Comparison of ENCODE assay signal across 3 cellular contexts in the genomic region with DNA sequence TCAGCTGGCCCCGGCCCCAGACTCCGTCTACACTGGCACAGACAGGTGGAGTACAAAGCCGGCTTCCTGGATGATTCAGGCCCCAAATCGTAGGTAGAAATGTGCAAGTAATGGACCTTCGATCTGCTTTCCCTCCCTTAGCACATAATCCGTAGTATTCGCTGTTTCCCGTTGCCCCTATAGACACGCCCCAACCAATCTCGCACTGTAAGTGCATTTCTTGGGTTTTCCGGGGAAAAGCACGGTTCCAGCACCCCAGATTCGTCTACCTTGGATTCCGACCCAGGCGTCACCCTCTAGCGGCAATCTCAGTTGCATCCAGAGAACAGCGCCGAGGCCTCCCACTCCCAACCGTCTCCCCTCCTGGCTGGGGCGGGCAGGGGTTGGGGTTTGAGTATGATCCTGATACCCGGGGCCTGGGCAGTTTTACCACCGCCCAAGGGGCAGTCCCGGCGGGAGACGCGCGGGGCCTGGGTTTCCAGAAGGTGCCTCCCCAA.
TF ChIP-seq lines count a peak whose summit lies in the region.

No MANE protein-coding gene starts in this region.

TF ChIP-seq in A549, 52 proteins besides CTCF, POLR2A, EP300 and RAD21:
- TF ChIP-seq KDM5A (IDR thresholded peaks at IDR 0.05): no peak
- no peak for TF ChIP-seq RARB (CRISPR knock-in tag; IDR thresholded peaks at IDR 0.05)

TF ChIP-seq in H1, 55 proteins besides CTCF, POLR2A, EP300 and RAD21:
- TF ChIP-seq BACH1 (IDR thresholded peaks at IDR 0.05; ENCODE audit: low read length): no peak
- TF ChIP-seq HDAC2 (IDR thresholded peaks at IDR 0.05; ENCODE audit: borderline replicate concordance in 1 of 2, low read depth in 2 of 2, low read length in 2 of 2): no peak
- TF ChIP-seq YY1 (IDR thresholded peaks at IDR 0.05; ENCODE audit: low read depth, low read length): no peak
- TF ChIP-seq GABPA (IDR thresholded peaks at IDR 0.05; ENCODE audit: borderline replicate concordance, insufficient read depth, low read length): 0 out of 2 replicates have a peak, but pooled peaks have one; percentile 6
- TF ChIP-seq SIN3A (conservative IDR thresholded peaks at IDR 0.05 in 1 of 2, IDR thresholded peaks at IDR 0.05 in 1 of 2; ENCODE audit: low read depth in 1 of 2, low read length in 2 of 2): no peak
- TF ChIP-seq RNF2 (IDR thresholded peaks at IDR 0.05; ENCODE audit: borderline replicate concordance, low read depth, low read length, missing control alignments, poor library complexity, severe bottlenecking): peak; percentile 61
- TF ChIP-seq CHD7 (IDR thresholded peaks at IDR 0.05; ENCODE audit: insufficient replicate concordance, low read length): no peak
- TF ChIP-seq ATF2 (IDR thresholded peaks at IDR 0.05; ENCODE audit: low read length): no peak
- TF ChIP-seq GTF2F1 (IDR thresholded peaks at IDR 0.05; ENCODE audit: borderline replicate concordance, low read depth, low read length): no peak

TF ChIP-seq in neural cell, 6 proteins besides CTCF, POLR2A, EP300 and RAD21:
- TF ChIP-seq, protein P1, sequence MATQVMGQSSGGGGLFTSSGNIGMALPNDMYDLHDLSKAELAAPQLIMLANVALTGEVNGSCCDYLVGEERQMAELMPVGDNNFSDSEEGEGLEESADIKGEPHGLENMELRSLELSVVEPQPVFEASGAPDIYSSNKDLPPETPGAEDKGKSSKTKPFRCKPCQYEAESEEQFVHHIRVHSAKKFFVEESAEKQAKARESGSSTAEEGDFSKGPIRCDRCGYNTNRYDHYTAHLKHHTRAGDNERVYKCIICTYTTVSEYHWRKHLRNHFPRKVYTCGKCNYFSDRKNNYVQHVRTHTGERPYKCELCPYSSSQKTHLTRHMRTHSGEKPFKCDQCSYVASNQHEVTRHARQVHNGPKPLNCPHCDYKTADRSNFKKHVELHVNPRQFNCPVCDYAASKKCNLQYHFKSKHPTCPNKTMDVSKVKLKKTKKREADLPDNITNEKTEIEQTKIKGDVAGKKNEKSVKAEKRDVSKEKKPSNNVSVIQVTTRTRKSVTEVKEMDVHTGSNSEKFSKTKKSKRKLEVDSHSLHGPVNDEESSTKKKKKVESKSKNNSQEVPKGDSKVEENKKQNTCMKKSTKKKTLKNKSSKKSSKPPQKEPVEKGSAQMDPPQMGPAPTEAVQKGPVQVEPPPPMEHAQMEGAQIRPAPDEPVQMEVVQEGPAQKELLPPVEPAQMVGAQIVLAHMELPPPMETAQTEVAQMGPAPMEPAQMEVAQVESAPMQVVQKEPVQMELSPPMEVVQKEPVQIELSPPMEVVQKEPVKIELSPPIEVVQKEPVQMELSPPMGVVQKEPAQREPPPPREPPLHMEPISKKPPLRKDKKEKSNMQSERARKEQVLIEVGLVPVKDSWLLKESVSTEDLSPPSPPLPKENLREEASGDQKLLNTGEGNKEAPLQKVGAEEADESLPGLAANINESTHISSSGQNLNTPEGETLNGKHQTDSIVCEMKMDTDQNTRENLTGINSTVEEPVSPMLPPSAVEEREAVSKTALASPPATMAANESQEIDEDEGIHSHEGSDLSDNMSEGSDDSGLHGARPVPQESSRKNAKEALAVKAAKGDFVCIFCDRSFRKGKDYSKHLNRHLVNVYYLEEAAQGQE (IDR thresholded peaks at IDR 0.05; ENCODE audit: borderline replicate concordance): no peak
- TF ChIP-seq EZH2 (IDR thresholded peaks at IDR 0.05; ENCODE audit: borderline replicate concordance, insufficient read depth, low read length, poor library complexity, severe bottlenecking): no peak
- no peak for TF ChIP-seq TAF1 (IDR thresholded peaks at IDR 0.05; ENCODE audit: low read depth)
- peak; percentile 25 for TF ChIP-seq POLR2AphosphoS5 (IDR thresholded peaks at IDR 0.05)
- TF ChIP-seq SMC3 (conservative IDR thresholded peaks at IDR 0.05; ENCODE audit: poor library complexity): no peak
- TF ChIP-seq MXI1 (conservative IDR thresholded peaks at IDR 0.05; ENCODE audit: poor library complexity, severe bottlenecking): no peak
